Comparison of ENCODE assay signal across 1 cellular context in the genomic region with DNA sequence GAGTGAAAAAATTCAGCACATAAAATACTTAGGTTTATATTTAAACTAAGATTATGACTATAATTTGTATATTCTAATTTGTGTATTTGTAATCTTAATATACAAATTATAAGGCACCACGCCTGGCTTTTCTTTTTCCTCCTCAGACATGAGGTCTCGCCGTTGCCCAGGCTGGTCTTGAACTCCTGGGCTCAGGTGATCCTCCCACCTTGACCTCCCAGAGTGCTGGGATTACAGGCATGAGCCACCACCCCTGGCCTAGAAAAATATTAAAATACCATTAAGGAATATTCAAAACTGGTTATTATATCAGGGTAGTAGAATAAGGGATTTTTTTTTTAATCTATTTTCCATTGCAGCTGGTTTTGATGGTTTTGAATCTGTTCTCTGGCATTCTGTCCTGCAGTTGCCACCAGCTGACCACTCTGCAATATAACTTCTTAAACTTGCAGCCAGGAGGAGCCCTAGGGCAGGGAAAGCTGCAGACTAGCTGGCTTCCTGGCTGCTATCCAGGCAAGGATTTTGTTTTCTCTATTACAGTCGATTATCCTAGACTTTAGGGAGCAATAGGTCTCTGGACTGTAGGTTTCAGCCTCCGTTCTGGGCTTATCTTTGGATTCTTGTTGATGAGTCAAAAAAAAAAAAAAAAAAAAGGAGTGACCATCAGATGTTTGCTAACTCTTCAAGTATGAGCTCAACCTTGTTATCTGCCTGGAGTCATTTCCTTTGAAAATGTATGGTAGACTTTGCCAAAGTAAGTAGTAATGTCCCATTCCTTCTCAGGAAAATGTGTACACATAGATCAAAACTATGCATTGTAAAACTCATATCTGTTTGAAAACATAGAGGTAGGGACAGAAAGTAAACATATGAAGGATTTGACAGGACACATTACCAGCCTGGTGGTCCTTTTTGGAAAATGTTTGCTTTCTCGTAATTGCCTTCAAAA.
A peak's percentile ranks its signal among the peaks of the same experiment; 100 is the strongest.
TF ChIP-seq lines count a peak whose summit lies in the region.

No MANE protein-coding gene starts in this region.

TF ChIP-seq in HepG2, 621 proteins besides CTCF, POLR2A, EP300 and RAD21 (continued from another document and continues in another):
- TF ChIP-seq, protein P1, sequence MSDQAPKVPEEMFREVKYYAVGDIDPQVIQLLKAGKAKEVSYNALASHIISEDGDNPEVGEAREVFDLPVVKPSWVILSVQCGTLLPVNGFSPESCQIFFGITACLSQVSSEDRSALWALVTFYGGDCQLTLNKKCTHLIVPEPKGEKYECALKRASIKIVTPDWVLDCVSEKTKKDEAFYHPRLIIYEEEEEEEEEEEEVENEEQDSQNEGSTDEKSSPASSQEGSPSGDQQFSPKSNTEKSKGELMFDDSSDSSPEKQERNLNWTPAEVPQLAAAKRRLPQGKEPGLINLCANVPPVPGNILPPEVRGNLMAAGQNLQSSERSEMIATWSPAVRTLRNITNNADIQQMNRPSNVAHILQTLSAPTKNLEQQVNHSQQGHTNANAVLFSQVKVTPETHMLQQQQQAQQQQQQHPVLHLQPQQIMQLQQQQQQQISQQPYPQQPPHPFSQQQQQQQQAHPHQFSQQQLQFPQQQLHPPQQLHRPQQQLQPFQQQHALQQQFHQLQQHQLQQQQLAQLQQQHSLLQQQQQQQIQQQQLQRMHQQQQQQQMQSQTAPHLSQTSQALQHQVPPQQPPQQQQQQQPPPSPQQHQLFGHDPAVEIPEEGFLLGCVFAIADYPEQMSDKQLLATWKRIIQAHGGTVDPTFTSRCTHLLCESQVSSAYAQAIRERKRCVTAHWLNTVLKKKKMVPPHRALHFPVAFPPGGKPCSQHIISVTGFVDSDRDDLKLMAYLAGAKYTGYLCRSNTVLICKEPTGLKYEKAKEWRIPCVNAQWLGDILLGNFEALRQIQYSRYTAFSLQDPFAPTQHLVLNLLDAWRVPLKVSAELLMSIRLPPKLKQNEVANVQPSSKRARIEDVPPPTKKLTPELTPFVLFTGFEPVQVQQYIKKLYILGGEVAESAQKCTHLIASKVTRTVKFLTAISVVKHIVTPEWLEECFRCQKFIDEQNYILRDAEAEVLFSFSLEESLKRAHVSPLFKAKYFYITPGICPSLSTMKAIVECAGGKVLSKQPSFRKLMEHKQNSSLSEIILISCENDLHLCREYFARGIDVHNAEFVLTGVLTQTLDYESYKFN (CRISPR knock-in tag; conservative IDR thresholded peaks at IDR 0.05) = peak; percentile 38; the same call in 1 of the 2 replicates
- TF ChIP-seq ZNF747 (CRISPR knock-in tag; IDR thresholded peaks at IDR 0.05; ENCODE audit: borderline replicate concordance) (no peak), PITX1 (CRISPR knock-in tag; IDR thresholded peaks at IDR 0.05) (no peak; the same call in 1 of the 2 replicates), HNRNPLL (IDR thresholded peaks at IDR 0.05; ENCODE audit: low read depth, low read length, poor library complexity, severe bottlenecking) (no peak), ZKSCAN8 (CRISPR knock-in tag; IDR thresholded peaks at IDR 0.05; ENCODE audit: borderline replicate concordance) (peak; percentile 61; the same call in 1 of the 2 replicates), STAG1 (CRISPR knock-in tag; IDR thresholded peaks at IDR 0.05) (peak; percentile 97), EEA1 (CRISPR knock-in tag; IDR thresholded peaks at IDR 0.05; ENCODE audit: borderline replicate concordance) (no peak), PAX8 (CRISPR knock-in tag; IDR thresholded peaks at IDR 0.05; ENCODE audit: borderline replicate concordance) (no peak), RAD51 (IDR thresholded peaks at IDR 0.05; ENCODE audit: borderline replicate concordance) (no peak), ZFP36L2 (CRISPR knock-in tag; IDR thresholded peaks at IDR 0.05) (no peak), ZNF720 (CRISPR knock-in tag; IDR thresholded peaks at IDR 0.05) (no peak), ZNF234 (CRISPR knock-in tag; conservative IDR thresholded peaks at IDR 0.05) (no peak), ZNF333 (CRISPR knock-in tag; IDR thresholded peaks at IDR 0.05; ENCODE audit: borderline replicate concordance) (no peak), AHR (CRISPR knock-in tag; IDR thresholded peaks at IDR 0.05) (no peak), ZNF552 (CRISPR knock-in tag; IDR thresholded peaks at IDR 0.05; ENCODE audit: borderline replicate concordance) (no peak), BCL6 (CRISPR knock-in tag; IDR thresholded peaks at IDR 0.05) (peak; percentile 45; the same call in 1 of the 2 replicates), GABPB1 (CRISPR knock-in tag; IDR thresholded peaks at IDR 0.05) (no peak), ZNF776 (CRISPR knock-in tag; IDR thresholded peaks at IDR 0.05) (no peak), ZFP82 (CRISPR knock-in tag; IDR thresholded peaks at IDR 0.05; ENCODE audit: borderline replicate concordance) (no peak), SIN3B (IDR thresholded peaks at IDR 0.05; ENCODE audit: low read length) (no peak), YEATS2 (CRISPR knock-in tag; IDR thresholded peaks at IDR 0.05; ENCODE audit: borderline replicate concordance) (peak; percentile 47; the same call in 1 of the 2 replicates), KDM1A (CRISPR knock-in tag; IDR thresholded peaks at IDR 0.05) (no peak), MAFG (CRISPR knock-in tag; IDR thresholded peaks at IDR 0.05) (no peak), MEIS1 (CRISPR knock-in tag; IDR thresholded peaks at IDR 0.05; ENCODE audit: borderline replicate concordance) (no peak), ZNF83 (CRISPR knock-in tag; IDR thresholded peaks at IDR 0.05; ENCODE audit: borderline replicate concordance) (no peak), SKI (IDR thresholded peaks at IDR 0.05; ENCODE audit: partially characterized antibody) (no peak), YY1 (IDR thresholded peaks at IDR 0.05; ENCODE audit: insufficient read depth, insufficient replicate concordance, low read depth, low read length) (no peak), ZBTB42 (CRISPR knock-in tag; IDR thresholded peaks at IDR 0.05) (no peak), ZNF746 (CRISPR knock-in tag; IDR thresholded peaks at IDR 0.05) (peak; percentile 47; the same call in 1 of the 2 replicates), ZNF564 (CRISPR knock-in tag; IDR thresholded peaks at IDR 0.05) (no peak), ATF1 (CRISPR knock-in tag; IDR thresholded peaks at IDR 0.05) (0 out of 2 replicates have a peak, but pooled peaks have one; percentile 57), ZNF138 (CRISPR knock-in tag; IDR thresholded peaks at IDR 0.05; ENCODE audit: low read depth) (no peak), TOE1 (CRISPR knock-in tag; IDR thresholded peaks at IDR 0.05) (peak; percentile 50; the same call in 1 of the 2 replicates), ZNF713 (CRISPR knock-in tag; IDR thresholded peaks at IDR 0.05) (no peak), NR2F2 (IDR thresholded peaks at IDR 0.05; ENCODE audit: borderline replicate concordance, low read depth) (no peak), ZNF260 (CRISPR knock-in tag; IDR thresholded peaks at IDR 0.05; ENCODE audit: borderline replicate concordance, low read depth) (no peak)
- TF ChIP-seq, protein P2, sequence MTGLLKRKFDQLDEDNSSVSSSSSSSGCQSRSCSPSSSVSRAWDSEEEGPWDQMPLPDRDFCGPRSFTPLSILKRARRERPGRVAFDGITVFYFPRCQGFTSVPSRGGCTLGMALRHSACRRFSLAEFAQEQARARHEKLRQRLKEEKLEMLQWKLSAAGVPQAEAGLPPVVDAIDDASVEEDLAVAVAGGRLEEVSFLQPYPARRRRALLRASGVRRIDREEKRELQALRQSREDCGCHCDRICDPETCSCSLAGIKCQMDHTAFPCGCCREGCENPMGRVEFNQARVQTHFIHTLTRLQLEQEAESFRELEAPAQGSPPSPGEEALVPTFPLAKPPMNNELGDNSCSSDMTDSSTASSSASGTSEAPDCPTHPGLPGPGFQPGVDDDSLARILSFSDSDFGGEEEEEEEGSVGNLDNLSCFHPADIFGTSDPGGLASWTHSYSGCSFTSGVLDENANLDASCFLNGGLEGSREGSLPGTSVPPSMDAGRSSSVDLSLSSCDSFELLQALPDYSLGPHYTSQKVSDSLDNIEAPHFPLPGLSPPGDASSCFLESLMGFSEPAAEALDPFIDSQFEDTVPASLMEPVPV (CRISPR knock-in tag; IDR thresholded peaks at IDR 0.05) = no peak
- TF ChIP-seq, protein P3, sequence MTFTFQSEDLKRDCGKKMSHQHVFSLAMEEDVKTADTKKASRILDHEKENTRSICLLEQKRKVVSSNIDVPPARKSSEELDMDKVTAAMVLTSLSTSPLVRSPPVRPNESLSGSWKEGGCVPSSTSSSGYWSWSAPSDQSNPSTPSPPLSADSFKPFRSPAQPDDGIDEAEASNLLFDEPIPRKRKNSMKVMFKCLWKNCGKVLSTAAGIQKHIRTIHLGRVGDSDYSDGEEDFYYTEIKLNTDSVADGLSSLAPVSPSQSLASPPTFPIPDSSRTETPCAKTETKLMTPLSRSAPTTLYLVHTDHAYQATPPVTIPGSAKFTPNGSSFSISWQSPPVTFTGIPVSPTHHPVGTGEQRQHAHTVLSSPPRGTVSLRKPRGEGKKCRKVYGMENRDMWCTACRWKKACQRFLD (CRISPR knock-in tag; IDR thresholded peaks at IDR 0.05; ENCODE audit: borderline replicate concordance) = no peak
- TF ChIP-seq, protein P4, sequence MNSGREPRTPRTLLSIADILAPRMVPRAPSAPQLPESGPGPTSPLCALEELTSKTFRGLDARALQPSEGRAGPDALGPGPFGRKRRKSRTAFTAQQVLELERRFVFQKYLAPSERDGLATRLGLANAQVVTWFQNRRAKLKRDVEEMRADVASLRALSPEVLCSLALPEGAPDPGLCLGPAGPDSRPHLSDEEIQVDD (CRISPR knock-in tag; IDR thresholded peaks at IDR 0.05; ENCODE audit: borderline replicate concordance) = no peak
- TF ChIP-seq, protein P5, sequence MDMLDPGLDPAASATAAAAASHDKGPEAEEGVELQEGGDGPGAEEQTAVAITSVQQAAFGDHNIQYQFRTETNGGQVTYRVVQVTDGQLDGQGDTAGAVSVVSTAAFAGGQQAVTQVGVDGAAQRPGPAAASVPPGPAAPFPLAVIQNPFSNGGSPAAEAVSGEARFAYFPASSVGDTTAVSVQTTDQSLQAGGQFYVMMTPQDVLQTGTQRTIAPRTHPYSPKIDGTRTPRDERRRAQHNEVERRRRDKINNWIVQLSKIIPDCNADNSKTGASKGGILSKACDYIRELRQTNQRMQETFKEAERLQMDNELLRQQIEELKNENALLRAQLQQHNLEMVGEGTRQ (IDR thresholded peaks at IDR 0.05; ENCODE audit: low read depth, low read length) = no peak
- TF ChIP-seq, protein P5 (CRISPR knock-in tag; IDR thresholded peaks at IDR 0.05; ENCODE audit: borderline replicate concordance) = no peak
- TF ChIP-seq, protein P6, sequence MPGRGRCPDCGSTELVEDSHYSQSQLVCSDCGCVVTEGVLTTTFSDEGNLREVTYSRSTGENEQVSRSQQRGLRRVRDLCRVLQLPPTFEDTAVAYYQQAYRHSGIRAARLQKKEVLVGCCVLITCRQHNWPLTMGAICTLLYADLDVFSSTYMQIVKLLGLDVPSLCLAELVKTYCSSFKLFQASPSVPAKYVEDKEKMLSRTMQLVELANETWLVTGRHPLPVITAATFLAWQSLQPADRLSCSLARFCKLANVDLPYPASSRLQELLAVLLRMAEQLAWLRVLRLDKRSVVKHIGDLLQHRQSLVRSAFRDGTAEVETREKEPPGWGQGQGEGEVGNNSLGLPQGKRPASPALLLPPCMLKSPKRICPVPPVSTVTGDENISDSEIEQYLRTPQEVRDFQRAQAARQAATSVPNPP (CRISPR knock-in tag; IDR thresholded peaks at IDR 0.05) = no peak
- TF ChIP-seq, protein P7, sequence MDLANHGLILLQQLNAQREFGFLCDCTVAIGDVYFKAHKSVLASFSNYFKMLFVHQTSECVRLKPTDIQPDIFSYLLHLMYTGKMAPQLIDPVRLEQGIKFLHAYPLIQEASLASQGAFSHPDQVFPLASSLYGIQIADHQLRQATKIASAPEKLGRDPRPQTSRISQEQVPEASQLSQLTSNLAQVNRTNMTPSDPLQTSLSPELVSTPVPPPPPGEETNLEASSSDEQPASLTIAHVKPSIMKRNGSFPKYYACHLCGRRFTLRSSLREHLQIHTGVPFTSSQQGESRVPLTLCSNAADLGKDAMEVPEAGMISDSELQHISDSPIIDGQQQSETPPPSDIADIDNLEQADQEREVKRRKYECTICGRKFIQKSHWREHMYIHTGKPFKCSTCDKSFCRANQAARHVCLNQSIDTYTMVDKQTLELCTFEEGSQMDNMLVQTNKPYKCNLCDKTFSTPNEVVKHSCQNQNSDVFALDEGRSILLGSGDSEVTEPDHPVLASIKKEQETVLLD (CRISPR knock-in tag; IDR thresholded peaks at IDR 0.05; ENCODE audit: low read depth) = no peak
- TF ChIP-seq, protein P8, sequence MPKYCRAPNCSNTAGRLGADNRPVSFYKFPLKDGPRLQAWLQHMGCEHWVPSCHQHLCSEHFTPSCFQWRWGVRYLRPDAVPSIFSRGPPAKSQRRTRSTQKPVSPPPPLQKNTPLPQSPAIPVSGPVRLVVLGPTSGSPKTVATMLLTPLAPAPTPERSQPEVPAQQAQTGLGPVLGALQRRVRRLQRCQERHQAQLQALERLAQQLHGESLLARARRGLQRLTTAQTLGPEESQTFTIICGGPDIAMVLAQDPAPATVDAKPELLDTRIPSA (CRISPR knock-in tag; IDR thresholded peaks at IDR 0.05; ENCODE audit: borderline replicate concordance) = no peak
- TF ChIP-seq, protein P9, sequence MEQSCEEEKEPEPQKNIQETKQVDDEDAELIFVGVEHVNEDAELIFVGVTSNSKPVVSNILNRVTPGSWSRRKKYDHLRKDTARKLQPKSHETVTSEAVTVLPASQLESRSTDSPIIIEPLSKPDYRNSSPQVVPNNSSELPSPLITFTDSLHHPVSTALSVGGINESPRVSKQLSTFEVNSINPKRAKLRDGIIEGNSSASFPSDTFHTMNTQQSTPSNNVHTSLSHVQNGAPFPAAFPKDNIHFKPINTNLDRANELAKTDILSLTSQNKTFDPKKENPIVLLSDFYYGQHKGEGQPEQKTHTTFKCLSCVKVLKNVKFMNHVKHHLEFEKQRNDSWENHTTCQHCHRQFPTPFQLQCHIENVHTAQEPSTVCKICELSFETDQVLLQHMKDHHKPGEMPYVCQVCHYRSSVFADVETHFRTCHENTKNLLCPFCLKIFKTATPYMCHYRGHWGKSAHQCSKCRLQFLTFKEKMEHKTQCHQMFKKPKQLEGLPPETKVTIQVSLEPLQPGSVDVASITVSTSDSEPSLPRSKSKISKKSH (CRISPR knock-in tag; IDR thresholded peaks at IDR 0.05; ENCODE audit: borderline replicate concordance) = no peak
- TF ChIP-seq, protein P10, sequence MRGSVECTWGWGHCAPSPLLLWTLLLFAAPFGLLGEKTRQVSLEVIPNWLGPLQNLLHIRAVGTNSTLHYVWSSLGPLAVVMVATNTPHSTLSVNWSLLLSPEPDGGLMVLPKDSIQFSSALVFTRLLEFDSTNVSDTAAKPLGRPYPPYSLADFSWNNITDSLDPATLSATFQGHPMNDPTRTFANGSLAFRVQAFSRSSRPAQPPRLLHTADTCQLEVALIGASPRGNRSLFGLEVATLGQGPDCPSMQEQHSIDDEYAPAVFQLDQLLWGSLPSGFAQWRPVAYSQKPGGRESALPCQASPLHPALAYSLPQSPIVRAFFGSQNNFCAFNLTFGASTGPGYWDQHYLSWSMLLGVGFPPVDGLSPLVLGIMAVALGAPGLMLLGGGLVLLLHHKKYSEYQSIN (CRISPR knock-in tag; IDR thresholded peaks at IDR 0.05; ENCODE audit: borderline replicate concordance) = no peak
